In genomic region chr12:49358548-49359141, GRCh38 we compare ENCODE assay signal across 1 cellular context.
TF ChIP-seq lines count a peak whose summit lies in the region.

No MANE protein-coding gene starts in this region.

TF ChIP-seq in HepG2, 621 proteins besides CTCF, POLR2A, EP300 and RAD21 (continued from another document):
- TF ChIP-seq POGK (CRISPR knock-in tag; conservative IDR thresholded peaks at IDR 0.05) (0 out of 2 replicates have a peak, but pooled peaks have one; percentile 56), REPIN1 (CRISPR knock-in tag; IDR thresholded peaks at IDR 0.05; ENCODE audit: borderline replicate concordance, low read depth) (peak; percentile 53; the same call in 1 of the 2 replicates), PAWR (CRISPR knock-in tag; IDR thresholded peaks at IDR 0.05; ENCODE audit: borderline replicate concordance) (no peak), GATAD2A (CRISPR knock-in tag; IDR thresholded peaks at IDR 0.05) (peak; percentile 29; the same call in 1 of the 2 replicates), PRPF4 (IDR thresholded peaks at IDR 0.05; ENCODE audit: low read depth, low read length, poor library complexity, severe bottlenecking) (no peak), ZNF567 (CRISPR knock-in tag; IDR thresholded peaks at IDR 0.05; ENCODE audit: borderline replicate concordance) (0 out of 2 replicates have a peak, but pooled peaks have one; percentile 59), ZNF224 (CRISPR knock-in tag; IDR thresholded peaks at IDR 0.05) (no peak), JARID2 (CRISPR knock-in tag; IDR thresholded peaks at IDR 0.05; ENCODE audit: insufficient replicate concordance) (no peak), FOSL1 (CRISPR knock-in tag; IDR thresholded peaks at IDR 0.05; ENCODE audit: borderline replicate concordance) (no peak), SAP130 (CRISPR knock-in tag; IDR thresholded peaks at IDR 0.05; ENCODE audit: low read depth) (peak; percentile 34), ZSCAN31 (CRISPR knock-in tag; IDR thresholded peaks at IDR 0.05; ENCODE audit: low read depth) (0 out of 2 replicates have a peak, but pooled peaks have one; percentile 32), ZNF34 (CRISPR knock-in tag; IDR thresholded peaks at IDR 0.05; ENCODE audit: borderline replicate concordance) (no peak), SMC3 (IDR thresholded peaks at IDR 0.05; ENCODE audit: low read length) (peak; percentile 97), HOXA9 (CRISPR knock-in tag; IDR thresholded peaks at IDR 0.05; ENCODE audit: borderline replicate concordance) (no peak), ZBTB7B (CRISPR knock-in tag; IDR thresholded peaks at IDR 0.05) (0 out of 2 replicates have a peak, but pooled peaks have one; percentile 33), ZNF354B (CRISPR knock-in tag; IDR thresholded peaks at IDR 0.05) (0 out of 2 replicates have a peak, but pooled peaks have one; percentile 34)
